ENCODE assay signal across 8 cellular contexts in the genomic region with DNA sequence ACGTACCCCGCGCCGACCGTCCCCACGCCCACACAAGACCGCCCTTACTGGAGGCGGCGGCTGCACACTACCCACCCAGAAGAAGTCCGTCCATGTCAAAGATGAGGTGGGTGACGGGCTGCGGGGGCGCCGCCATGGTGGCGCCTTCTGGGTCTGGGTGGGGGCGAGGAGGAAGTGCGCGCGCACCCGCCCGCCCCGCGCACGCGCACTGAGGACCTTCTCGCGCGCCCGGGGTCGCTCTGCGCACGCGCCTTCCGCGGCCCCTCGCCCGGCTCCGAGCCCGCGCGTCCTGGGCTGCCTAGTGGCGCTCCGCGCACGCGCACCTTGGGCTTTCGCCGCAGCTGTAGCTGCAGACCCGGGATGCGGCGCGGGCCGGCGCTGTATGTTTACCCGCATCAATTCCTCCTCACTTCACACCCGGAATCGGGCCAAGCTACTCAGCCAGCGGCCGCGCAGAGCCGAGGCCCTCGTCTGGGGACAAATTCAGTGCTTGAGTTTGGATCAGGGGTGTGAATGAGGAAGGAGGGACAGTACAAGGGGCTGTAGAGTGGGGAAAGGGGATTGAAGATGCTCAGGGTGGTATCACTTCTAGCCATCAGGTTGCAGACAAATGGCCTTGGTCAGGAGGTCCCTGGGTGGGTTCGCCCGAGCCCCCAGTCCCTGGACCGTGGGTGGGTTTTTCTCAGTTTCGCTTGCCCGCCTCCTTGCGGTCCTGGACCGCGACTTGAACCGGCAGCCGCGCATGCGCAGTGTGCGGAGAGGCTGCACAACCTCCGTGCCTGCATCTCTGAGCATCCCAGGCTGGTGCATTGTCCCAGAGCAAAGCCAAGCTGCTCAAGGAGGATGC. TPM values are rescaled to one million over a fixed set of nuclear protein-coding genes. Genes with fewer than 3 reads are reported as not detected.
DNase-seq lines count a peak whose midpoint lies in the region; ATAC-seq and TF ChIP-seq lines count a peak whose summit lies in the region.

PUDP (minus strand) TSS at position 176 of the 847 bp plus-strand sequence; CDS start at position 136, 40 bp downstream.

- POLR2A ChIA-PET in activated CD4-positive, alpha-beta T cell treated with anti-CD3 and anti-CD28 coated beads, Interleukin-2, amount 10 ng/mL, durations not matched to agents 7 days and 5 days (lab: Charles Lee): no interaction called here

- H3K36me3 Mint-ChIP-seq in activated CD4-positive, alpha-beta T cell treated with anti-CD3 and anti-CD28 coated beads, Interleukin-2, amount 10 ng/mL, durations not matched to agents 7 days and 5 days (ENCODE audit: low read depth): peaks cover 2% of the 10 kb centered on the region

- H3K9ac ChIP-seq in BLaER1: peak within 1 kb of the TSS; percentile 98

- CTCF ChIA-PET in activated CD4-positive, alpha-beta T cell treated with anti-CD3 and anti-CD28 coated beads, Interleukin-2, amount 10 ng/mL, durations not matched to agents 7 days and 5 days (lab: Charles Lee): interaction anchor here (1.0 kb wide), 1 partner anchor 9 kb away, joined by 3 read pairs; no protein-coding TSS in a partner anchor

- H3K4me2 ChIP-seq in BLaER1: peak within 1 kb of the TSS; percentile 93

- no peaks in the 10 kb centered on the region for H3K27me3 Mint-ChIP-seq in activated CD4-positive, alpha-beta T cell treated with anti-CD3 and anti-CD28 coated beads, Interleukin-2, amount 10 ng/mL, durations not matched to agents 7 days and 5 days

- intact Hi-C loops in left lung (cut with DNase I): no loop called here

- H3K36me3 ChIP-seq in BLaER1: peaks cover 9% of the 10 kb centered on the region; the same call in 1 of the 2 replicates
- H3K36me3 ChIP-seq in left lung: no peaks in the 10 kb centered on the region

- H3K9me3 ChIP-seq in BLaER1: no peaks in the 10 kb centered on the region
- H3K9me3 ChIP-seq in left lung: no peaks in the 10 kb centered on the region

- H3K27me3 ChIP-seq in BLaER1 (no peaks in the 10 kb centered on the region), left lung (no peaks in the 10 kb centered on the region)

- TF ChIP-seq CTCF in left lung (IDR thresholded peaks at IDR 0.05): peak; percentile 25 to 32

- H3K4me1 ChIP-seq in BLaER1: peaks cover 51% of the 10 kb centered on the region
- peaks cover 7 to 18% of the 10 kb centered on the region in 2 donors for H3K4me1 ChIP-seq in left lung

- peaks cover 16% of the 10 kb centered on the region for H3K4me1 Mint-ChIP-seq in activated CD4-positive, alpha-beta T cell treated with anti-CD3 and anti-CD28 coated beads, Interleukin-2, amount 10 ng/mL, durations not matched to agents 7 days and 5 days

- peak within 1 kb of the TSS; percentile 78 for H3K4me3 Mint-ChIP-seq in activated CD4-positive, alpha-beta T cell treated with anti-CD3 and anti-CD28 coated beads, Interleukin-2, amount 10 ng/mL, durations not matched to agents 7 days and 5 days

- H3K4me3 ChIP-seq in BLaER1 (peak within 1 kb of the TSS; percentile 93), left lung (peak within 1 kb of the TSS; percentile 65 to 96)

- H3K27ac Mint-ChIP-seq in activated CD4-positive, alpha-beta T cell treated with anti-CD3 and anti-CD28 coated beads, Interleukin-2, amount 10 ng/mL, durations not matched to agents 7 days and 5 days: peak within 1 kb of the TSS; percentile 90

- ATAC-seq in HG03442 (IDR thresholded peaks at IDR 0.05; ENCODE audit: unreplicated experiment) (peak; percentile 76), left lung (peak; percentile 93)

- H3K27ac ChIP-seq in BLaER1 (peak within 1 kb of the TSS; percentile 99), left lung (peak within 1 kb of the TSS; percentile 87 to 91)

- no peaks in the 10 kb centered on the region for H3K9me3 Mint-ChIP-seq in activated CD4-positive, alpha-beta T cell treated with anti-CD3 and anti-CD28 coated beads, Interleukin-2, amount 10 ng/mL, durations not matched to agents 7 days and 5 days

- DNase-seq in GM19240 (ENCODE audit: insufficient read length, low spot score): peak; percentile 75
- peak; percentile 69 to 93 for DNase-seq in NCI-H526 (lab: John Stamatoyannopoulos, UW)
- DNase-seq in activated CD4-positive, alpha-beta T cell treated with anti-CD3 and anti-CD28 coated beads, Interleukin-2, amount 10 ng/mL, durations not matched to agents 7 days and 5 days: peak; percentile 81
- peak; percentile 80 for DNase-seq in dedifferentiated amniotic fluid mesenchymal stem cell (ENCODE audit: extremely low spot score)
- DNase-seq in left lung: peak; percentile 93 to 94
- peak; percentile 73 for DNase-seq in stimulated activated CD4-positive, alpha-beta T cell treated with anti-CD3 and anti-CD28 coated beads, Interleukin-2, amount 100 ng/mL, for 4 hours (ENCODE audit: low read depth)

- H4K20me1 ChIP-seq in BLaER1: no peaks in the 10 kb centered on the region; the same call in 1 of the 2 replicates

RNA-seq across cellular contexts. Expression of gene PUDP, which starts in this region (rescaled TPM):
- total RNA-seq in activated CD4-positive, alpha-beta T cell treated with anti-CD3 and anti-CD28 coated beads, Interleukin-2, amount 10 ng/mL, durations not matched to agents 7 days and 5 days: 10 to 100 TPM; 15.6 to 16.3 TPM
- total RNA-seq in left lung: 10 to 100 TPM; 13.8 to 26.1 TPM

Comparison
In these comparisons a context has a peak if more than half of its experiments do, and no peak if none do; other contexts are left out.
1. Peak in every context shown above with its lines: DNase-seq, ATAC-seq, H3K4me3 ChIP-seq and H3K27ac ChIP-seq.